Comparison of ENCODE assay signal across 31 cellular contexts in genomic region chr20:33061626-33062025, GRCh38. TPM values are rescaled to one million over a fixed set of nuclear protein-coding genes. Genes with fewer than 3 reads are reported as not detected.
"Had no signal": no experiment of that assay in that cellular context is flagged by ENCODE, and none has a peak within 500 bp of the region (broad histone marks: within the 10 kb centered on the region; RNA-seq: fewer than 3 reads in every experiment).

No MANE protein-coding gene starts in this region.

- H3K4me3 ChIP-seq: gastroesophageal sphincter, thoracic aorta, upper lobe of left lung, vagina had no signal

- H3K9me3 Mint-ChIP-seq: activated naive CD4-positive, alpha-beta T cell treated with anti-CD3 and anti-CD28 coated beads, Interleukin-2, amount 50 U/mL, for 24 hours; activated naive CD8-positive, alpha-beta T cell treated with anti-CD3 and anti-CD28 coated beads, Interleukin-2, amount 50 U/mL, for 24 hours; activated T-helper 2 cell treated with anti-CD3 and anti-CD28 coated beads, Interferon-gamma antibody, Interleukin-2, Interleukin-4, amounts not matched to agents 10 μg/mL and 5 μg/mL and 100 μg/mL, durations not matched to agents 14 hours and 24 hours and 36 hours; mesothelial cell of epicardium; naive B cell; stimulated activated naive CD8-positive, alpha-beta T cell treated with anti-CD3 and anti-CD28 coated beads, Interleukin-15, Interleukin-2, amounts not matched to agents 100 ng/mL and 50 ng/mL, for 24 hours; T-cell; T-helper 2 cell treated with Interferon-gamma antibody and Interleukin-4, amounts not matched to agents 5 μg/mL and 100 μg/mL, for 36 hours had no signal

- H3K27me3 ChIP-seq: upper lobe of left lung, vagina had no signal

- DNase-seq: activated CD4-positive, alpha-beta T cell treated with anti-CD3 and anti-CD28 coated beads for 48 hours; activated CD4-positive, alpha-beta T cell treated with anti-CD3 and anti-CD28 coated beads, Interleukin-2, amount 50 U/mL, for 48 hours; activated naive CD8-positive, alpha-beta T cell treated with anti-CD3 and anti-CD28 coated beads, Interleukin-2, amount 50 U/mL, for 24 hours; activated T-cell treated with anti-CD3 and anti-CD28 coated beads, Interleukin-2, amount 50 U/mL, for 48 hours; cortex of kidney; hippocampal formation; left cardiac atrium; left ventricle myocardium superior; naive B cell; occipital lobe; right cardiac atrium; stimulated activated CD4-positive, alpha-beta T cell treated with anti-CD3 and anti-CD28 coated beads, Interleukin-12 subunit alpha, Interleukin-12 subunit beta, amount 100 ng/mL, for 4 hours; stimulated activated CD4-positive, alpha-beta T cell treated with anti-CD3 and anti-CD28 coated beads, Interleukin-4, amount 100 ng/mL, for 1 hour; T-cell; upper lobe of left lung had no signal

- H3K36me3 ChIP-seq: gastroesophageal sphincter, thoracic aorta, upper lobe of left lung, vagina had no signal

- H3K27me3 Mint-ChIP-seq: activated naive CD4-positive, alpha-beta T cell treated with anti-CD3 and anti-CD28 coated beads, Interleukin-2, amount 50 U/mL, for 24 hours; activated naive CD8-positive, alpha-beta T cell treated with anti-CD3 and anti-CD28 coated beads, Interleukin-2, amount 50 U/mL, for 24 hours; stimulated activated naive CD8-positive, alpha-beta T cell treated with anti-CD3 and anti-CD28 coated beads, Interleukin-15, Interleukin-2, amounts not matched to agents 100 ng/mL and 50 ng/mL, for 24 hours; T-cell had no signal

- H3K27ac ChIP-seq: gastroesophageal sphincter, thoracic aorta, upper lobe of left lung, vagina, VCaP had no signal

- H3K4me1 Mint-ChIP-seq: activated naive CD8-positive, alpha-beta T cell treated with anti-CD3 and anti-CD28 coated beads, Interleukin-2, amount 50 U/mL, for 24 hours; mesothelial cell of epicardium; naive B cell had no signal

- H3K4me1 ChIP-seq: gastroesophageal sphincter, upper lobe of left lung, vagina had no signal

- H3K36me3 Mint-ChIP-seq: activated naive CD4-positive, alpha-beta T cell treated with anti-CD3 and anti-CD28 coated beads, Interleukin-2, amount 50 U/mL, for 24 hours; mesothelial cell of epicardium; naive B cell; T-cell had no signal

- H3K27ac Mint-ChIP-seq: activated naive CD4-positive, alpha-beta T cell treated with anti-CD3 and anti-CD28 coated beads, Interleukin-2, amount 50 U/mL, for 24 hours; activated naive CD8-positive, alpha-beta T cell treated with anti-CD3 and anti-CD28 coated beads, Interleukin-2, amount 50 U/mL, for 24 hours; activated T-helper 2 cell treated with anti-CD3 and anti-CD28 coated beads, Interferon-gamma antibody, Interleukin-2, Interleukin-4, amounts not matched to agents 10 μg/mL and 5 μg/mL and 100 μg/mL, durations not matched to agents 14 hours and 24 hours and 36 hours; mesothelial cell of epicardium; stimulated activated naive CD8-positive, alpha-beta T cell treated with anti-CD3 and anti-CD28 coated beads, Interleukin-15, Interleukin-2, amounts not matched to agents 100 ng/mL and 50 ng/mL, for 24 hours; T-cell; T-helper 2 cell treated with Interferon-gamma antibody and Interleukin-4, amounts not matched to agents 5 μg/mL and 100 μg/mL, for 36 hours had no signal

- H3K9me3 ChIP-seq: gastroesophageal sphincter, thoracic aorta, upper lobe of left lung, vagina had no signal

- ATAC-seq: activated CD4-positive, CD25-positive, alpha-beta regulatory T cell treated with anti-CD3 and anti-CD28 coated beads, Interleukin-2, amount 50 U/mL, for 24 hours; activated naive CD8-positive, alpha-beta T cell treated with anti-CD3 and anti-CD28 coated beads, Interleukin-2, amount 50 U/mL, for 24 hours; gastroesophageal sphincter; left ventricle myocardium superior; right cardiac atrium; T-cell had no signal

- H3K4me3 Mint-ChIP-seq: activated naive CD4-positive, alpha-beta T cell treated with anti-CD3 and anti-CD28 coated beads, Interleukin-2, amount 50 U/mL, for 24 hours; activated naive CD8-positive, alpha-beta T cell treated with anti-CD3 and anti-CD28 coated beads, Interleukin-2, amount 50 U/mL, for 24 hours; mesothelial cell of epicardium; naive B cell; stimulated activated naive CD8-positive, alpha-beta T cell treated with anti-CD3 and anti-CD28 coated beads, Interleukin-15, Interleukin-2, amounts not matched to agents 100 ng/mL and 50 ng/mL, for 24 hours; T-cell; T-helper 2 cell treated with Interferon-gamma antibody and Interleukin-4, amounts not matched to agents 5 μg/mL and 100 μg/mL, for 36 hours had no signal

RNA-seq across cellular contexts. Expression of gene BPIFB3, which starts 7.9 kb away (rescaled TPM):
- total RNA-seq: activated T-helper 2 cell treated with anti-CD3 and anti-CD28 coated beads, Interferon-gamma antibody, Interleukin-2, Interleukin-4, amounts not matched to agents 10 μg/mL and 5 μg/mL and 100 μg/mL, durations not matched to agents 14 hours and 24 hours and 36 hours; chondrocyte; endothelial cell of umbilical vein; fibroblast of lung; fibroblast of villous mesenchyme; gastroesophageal sphincter; left cardiac atrium; left ventricle myocardium superior; mesothelial cell of epicardium; occipital lobe; pulmonary artery endothelial cell; right cardiac atrium; subcutaneous adipose tissue; T-cell; thoracic aorta; upper lobe of left lung; vagina had no signal

RNA-seq across cellular contexts. Expression of gene BPIFB4, which starts 17.8 kb away (rescaled TPM):
- total RNA-seq: activated T-helper 2 cell treated with anti-CD3 and anti-CD28 coated beads, Interferon-gamma antibody, Interleukin-2, Interleukin-4, amounts not matched to agents 10 μg/mL and 5 μg/mL and 100 μg/mL, durations not matched to agents 14 hours and 24 hours and 36 hours; chondrocyte; endothelial cell of umbilical vein; fibroblast of lung; fibroblast of villous mesenchyme; gastroesophageal sphincter; left cardiac atrium; left ventricle myocardium superior; mesothelial cell of epicardium; occipital lobe; pulmonary artery endothelial cell; subcutaneous adipose tissue; T-cell; thoracic aorta; upper lobe of left lung; vagina had no signal

RNA-seq across cellular contexts. Expression of gene BPIFB6, which starts 30.2 kb away (rescaled TPM):
- total RNA-seq: activated T-helper 2 cell treated with anti-CD3 and anti-CD28 coated beads, Interferon-gamma antibody, Interleukin-2, Interleukin-4, amounts not matched to agents 10 μg/mL and 5 μg/mL and 100 μg/mL, durations not matched to agents 14 hours and 24 hours and 36 hours; chondrocyte; endothelial cell of umbilical vein; fibroblast of lung; fibroblast of villous mesenchyme; gastroesophageal sphincter; left cardiac atrium; left ventricle myocardium superior; mesothelial cell of epicardium; occipital lobe; pulmonary artery endothelial cell; right cardiac atrium; subcutaneous adipose tissue; T-cell; thoracic aorta; upper lobe of left lung; vagina had no signal

RNA-seq across cellular contexts. Expression of gene BPIFB2, which starts 54.1 kb away (rescaled TPM):
- total RNA-seq: activated T-helper 2 cell treated with anti-CD3 and anti-CD28 coated beads, Interferon-gamma antibody, Interleukin-2, Interleukin-4, amounts not matched to agents 10 μg/mL and 5 μg/mL and 100 μg/mL, durations not matched to agents 14 hours and 24 hours and 36 hours; chondrocyte; endothelial cell of umbilical vein; fibroblast of lung; fibroblast of villous mesenchyme; left cardiac atrium; left ventricle myocardium superior; mesothelial cell of epicardium; pulmonary artery endothelial cell; right cardiac atrium; subcutaneous adipose tissue; thoracic aorta; vagina had no signal

RNA-seq across cellular contexts. Expression of gene SUN5, which starts 57.4 kb away (rescaled TPM):
- total RNA-seq: activated T-helper 2 cell treated with anti-CD3 and anti-CD28 coated beads, Interferon-gamma antibody, Interleukin-2, Interleukin-4, amounts not matched to agents 10 μg/mL and 5 μg/mL and 100 μg/mL, durations not matched to agents 14 hours and 24 hours and 36 hours; chondrocyte; endothelial cell of umbilical vein; fibroblast of lung; fibroblast of villous mesenchyme; gastroesophageal sphincter; left cardiac atrium; left ventricle myocardium superior; mesothelial cell of epicardium; occipital lobe; pulmonary artery endothelial cell; right cardiac atrium; subcutaneous adipose tissue; T-cell; thoracic aorta; upper lobe of left lung; vagina had no signal
